In the genomic region with DNA sequence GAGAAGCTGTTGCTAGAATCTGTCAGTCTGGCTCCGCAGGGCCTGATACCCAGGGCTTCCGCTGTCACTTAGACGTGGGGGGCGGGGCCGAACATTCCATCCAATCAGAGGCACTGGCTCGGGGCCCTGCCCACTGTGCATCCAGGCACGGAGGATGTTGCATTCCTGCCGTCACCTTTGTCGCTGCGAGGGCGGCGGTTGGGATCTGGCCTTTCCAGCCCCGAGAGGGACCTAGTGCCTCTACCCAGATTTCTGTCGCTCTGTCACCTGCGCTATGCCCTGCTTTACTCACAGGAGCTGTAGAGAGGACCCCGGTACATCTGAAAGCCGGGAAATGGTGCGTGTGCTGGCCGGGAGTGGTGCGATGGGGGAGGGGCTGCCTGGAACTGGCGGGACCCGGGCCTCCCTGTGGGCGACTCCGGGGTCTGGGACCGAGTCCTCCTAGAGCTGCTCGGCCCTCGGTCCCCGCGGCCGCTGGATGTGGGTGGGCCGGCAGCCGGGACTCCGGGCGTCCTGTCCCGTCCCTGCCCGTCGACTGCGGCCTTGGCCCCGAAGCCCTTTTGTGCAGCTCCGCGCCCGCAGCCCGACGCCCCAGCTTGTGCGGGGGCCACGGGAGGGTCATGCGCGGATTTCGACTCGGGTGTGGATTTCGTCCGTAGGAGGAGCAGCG, we compare ENCODE assay signal across 8 cellular contexts. TPM values are rescaled to one million over a fixed set of nuclear protein-coding genes. Genes with fewer than 3 reads are reported as not detected.
DNase-seq lines count a peak whose midpoint lies in the region; ATAC-seq and TF ChIP-seq lines count a peak whose summit lies in the region.

A gene (plus strand): TSS at position 133 of the 670 bp plus-strand sequence. CDS start 142 bp downstream, at position 275.

- H3K9me3 Mint-ChIP-seq in activated T-helper 1 cell treated with anti-CD3 and anti-CD28 coated beads, Interleukin-12 subunit alpha, Interleukin-12 subunit beta, Interleukin-2, Interleukin-4 antibody, amounts not matched to agents 30 ng/mL and 10 ng/mL and 1 ng/mL, durations not matched to agents 14 hours and 24 hours and 36 hours = peaks cover 44% of the 10 kb centered on the region
- H3K9me3 Mint-ChIP-seq in natural killer cell = no peaks in the 10 kb centered on the region
- peaks cover 8% of the 10 kb centered on the region for H3K9me3 Mint-ChIP-seq in stimulated activated effector memory CD8-positive, alpha-beta T cell treated with anti-CD3 and anti-CD28 coated beads, Interleukin-12 subunit alpha, Interleukin-12 subunit beta, amount 100 ng/mL, for 72 hours

- peak; percentile 82 for ATAC-seq in GM18505 (IDR thresholded peaks at IDR 0.05; ENCODE audit: unreplicated experiment)
- peak; percentile 61 for ATAC-seq in HG03439 (IDR thresholded peaks at IDR 0.05; ENCODE audit: unreplicated experiment)
- peak; percentile 99 to 100 (median 99) for ATAC-seq in natural killer cell
- peak; percentile 98 for ATAC-seq in stimulated activated effector memory CD8-positive, alpha-beta T cell treated with anti-CD3 and anti-CD28 coated beads, Interleukin-12 subunit alpha, Interleukin-12 subunit beta, amount 100 ng/mL, for 72 hours

- H3K4me1 ChIP-seq in fibroblast of lung (ENCODE audit: control insufficient read depth, extremely low read depth, insufficient read depth, low read length) (no peaks in the 10 kb centered on the region), HAP-1 (no peaks in the 10 kb centered on the region)

- no peaks in the 10 kb centered on the region for H3K27me3 Mint-ChIP-seq in activated T-helper 1 cell treated with anti-CD3 and anti-CD28 coated beads, Interleukin-12 subunit alpha, Interleukin-12 subunit beta, Interleukin-2, Interleukin-4 antibody, amounts not matched to agents 30 ng/mL and 10 ng/mL and 1 ng/mL, durations not matched to agents 14 hours and 24 hours and 36 hours (ENCODE audit: insufficient read depth)
- no peaks in the 10 kb centered on the region for H3K27me3 Mint-ChIP-seq in natural killer cell (ENCODE audit: low read depth in 2 of 2)

- peaks cover 15% of the 10 kb centered on the region for H3K4me1 Mint-ChIP-seq in activated T-helper 1 cell treated with anti-CD3 and anti-CD28 coated beads, Interleukin-12 subunit alpha, Interleukin-12 subunit beta, Interleukin-2, Interleukin-4 antibody, amounts not matched to agents 30 ng/mL and 10 ng/mL and 1 ng/mL, durations not matched to agents 14 hours and 24 hours and 36 hours (ENCODE audit: low read depth)
- peaks cover 24 to 28% of the 10 kb centered on the region in 2 donors for H3K4me1 Mint-ChIP-seq in natural killer cell
- H3K4me1 Mint-ChIP-seq in stimulated activated effector memory CD8-positive, alpha-beta T cell treated with anti-CD3 and anti-CD28 coated beads, Interleukin-12 subunit alpha, Interleukin-12 subunit beta, amount 100 ng/mL, for 72 hours = peaks cover 13% of the 10 kb centered on the region

- no peaks in the 10 kb centered on the region for H3K79me2 ChIP-seq in fibroblast of lung (ENCODE audit: control insufficient read depth, insufficient read depth, low read length)

- H3K9me3 ChIP-seq in fibroblast of lung (ENCODE audit: control insufficient read depth, insufficient read depth, low read depth, low read length) (no peaks in the 10 kb centered on the region), HAP-1 (0 out of 2 replicates have a peak, but pooled peaks cover 6% of the 10 kb centered on the region)

- no peak for TF ChIP-seq CTCF in fibroblast of lung (conservative IDR thresholded peaks at IDR 0.05 in 1 of 2, IDR thresholded peaks at IDR 0.05 in 1 of 2; ENCODE audit: low read depth in 1 of 2, low read length in 2 of 2)
- no peak for TF ChIP-seq CTCF in natural killer cell (IDR thresholded peaks at IDR 0.05)

- H4K20me1 ChIP-seq in fibroblast of lung (ENCODE audit: control insufficient read depth, extremely low read depth, insufficient read depth, low read length) = no peaks in the 10 kb centered on the region

- in situ Hi-C loops in HAP-1 (cut with MboI; ENCODE audit: low sequenced_read_pairs) = no loop called here

- H3K36me3 Mint-ChIP-seq in activated T-helper 1 cell treated with anti-CD3 and anti-CD28 coated beads, Interleukin-12 subunit alpha, Interleukin-12 subunit beta, Interleukin-2, Interleukin-4 antibody, amounts not matched to agents 30 ng/mL and 10 ng/mL and 1 ng/mL, durations not matched to agents 14 hours and 24 hours and 36 hours (ENCODE audit: low read depth) = peaks cover 18% of the 10 kb centered on the region
- H3K36me3 Mint-ChIP-seq in natural killer cell = no peaks in the 10 kb centered on the region
- H3K36me3 Mint-ChIP-seq in stimulated activated effector memory CD8-positive, alpha-beta T cell treated with anti-CD3 and anti-CD28 coated beads, Interleukin-12 subunit alpha, Interleukin-12 subunit beta, amount 100 ng/mL, for 72 hours = no peaks in the 10 kb centered on the region

- peak within 1 kb of the TSS; percentile 88 for H3K4me2 ChIP-seq in fibroblast of lung (ENCODE audit: extremely low read depth, insufficient read depth, low read length)

- H2AFZ ChIP-seq in fibroblast of lung (ENCODE audit: low read length) = peak within 1 kb of the TSS; percentile 94

- H3K4me3 ChIP-seq in fibroblast of lung (replicated peaks in 1 of 4; ENCODE audit: control extremely low read depth in 1 of 4, insufficient read depth in 1 of 4, low read depth in 3 of 4, low read length in 4 of 4) (peak within 1 kb of the TSS; percentile 69 to 79 (median 72)), HAP-1 (no peak within 1 kb of the TSS)

- H3K36me3 ChIP-seq in fibroblast of lung (ENCODE audit: control insufficient read depth, insufficient read depth, low read length) = no peaks in the 10 kb centered on the region
- H3K36me3 ChIP-seq in HAP-1 (replicated peaks) = no peaks in the 10 kb centered on the region

- peak; percentile 99 for DNase-seq in OCI-M2 (lab: John Stamatoyannopoulos, UW; ENCODE audit: unreplicated experiment)
- peak; percentile 76 for DNase-seq in activated T-helper 1 cell treated with anti-CD3 and anti-CD28 coated beads, Interleukin-12 subunit alpha, Interleukin-12 subunit beta, Interleukin-2, Interleukin-4 antibody, amounts not matched to agents 30 ng/mL and 10 ng/mL and 1 ng/mL, durations not matched to agents 14 hours and 24 hours and 36 hours (ENCODE audit: low spot score)
- peak; percentile 68 to 72 for DNase-seq in fibroblast of lung (ENCODE audit: low read depth in 2 of 2)
- peak; percentile 91 for DNase-seq in natural killer cell
- DNase-seq in stimulated activated effector memory CD8-positive, alpha-beta T cell treated with anti-CD3 and anti-CD28 coated beads, Interleukin-12 subunit alpha, Interleukin-12 subunit beta, amount 100 ng/mL, for 72 hours (ENCODE audit: low spot score in 2 of 2) = peak; percentile 54 to 86
- no peak for DNase-seq in HAP-1 (ENCODE audit: low spot score in 2 of 2)

- peak within 1 kb of the TSS; percentile 75 for H3K4me3 Mint-ChIP-seq in activated T-helper 1 cell treated with anti-CD3 and anti-CD28 coated beads, Interleukin-12 subunit alpha, Interleukin-12 subunit beta, Interleukin-2, Interleukin-4 antibody, amounts not matched to agents 30 ng/mL and 10 ng/mL and 1 ng/mL, durations not matched to agents 14 hours and 24 hours and 36 hours
- peak within 1 kb of the TSS; percentile 90 for H3K4me3 Mint-ChIP-seq in natural killer cell
- H3K4me3 Mint-ChIP-seq in stimulated activated effector memory CD8-positive, alpha-beta T cell treated with anti-CD3 and anti-CD28 coated beads, Interleukin-12 subunit alpha, Interleukin-12 subunit beta, amount 100 ng/mL, for 72 hours = peak within 1 kb of the TSS; percentile 66

- peak within 1 kb of the TSS; percentile 73 for H3K27ac Mint-ChIP-seq in activated T-helper 1 cell treated with anti-CD3 and anti-CD28 coated beads, Interleukin-12 subunit alpha, Interleukin-12 subunit beta, Interleukin-2, Interleukin-4 antibody, amounts not matched to agents 30 ng/mL and 10 ng/mL and 1 ng/mL, durations not matched to agents 14 hours and 24 hours and 36 hours
- peak within 1 kb of the TSS; percentile 74 to 91 for H3K27ac Mint-ChIP-seq in natural killer cell
- no peak within 1 kb of the TSS for H3K27ac Mint-ChIP-seq in stimulated activated effector memory CD8-positive, alpha-beta T cell treated with anti-CD3 and anti-CD28 coated beads, Interleukin-12 subunit alpha, Interleukin-12 subunit beta, amount 100 ng/mL, for 72 hours

- intact Hi-C loops in activated T-helper 1 cell treated with anti-CD3 and anti-CD28 coated beads, Interleukin-12 subunit alpha, Interleukin-12 subunit beta, Interleukin-2, Interleukin-4 antibody, amounts not matched to agents 30 ng/mL and 10 ng/mL and 1 ng/mL, durations not matched to agents 14 hours and 24 hours and 36 hours (cut with micrococcal nuclease) = loop anchor here (1.0 kb wide), 1 partner anchor 34 kb away; a partner anchor contains a TSS
- intact Hi-C loops in natural killer cell (cut with micrococcal nuclease) = loop anchor here (5.0 to 10.0 kb wide), 2 partner anchors 36 to 54 kb away; a partner anchor contains a TSS

- H3K9ac ChIP-seq in fibroblast of lung (ENCODE audit: insufficient read depth, low read length) = peak within 1 kb of the TSS; percentile 46

- peak within 1 kb of the TSS; percentile 54 for H3K27ac ChIP-seq in fibroblast of lung (ENCODE audit: insufficient read depth, low read length)

- H3K27me3 ChIP-seq in fibroblast of lung (ENCODE audit: control insufficient read depth, insufficient read depth, low read length) (no peaks in the 10 kb centered on the region), HAP-1 (ENCODE audit: low read depth) (no peaks in the 10 kb centered on the region)

- peak; percentile 72 for TF ChIP-seq POLR2A in GM18505 (IDR thresholded peaks at IDR 0.05; ENCODE audit: borderline replicate concordance, extremely low read depth, insufficient read depth, insufficient read length)

RNA-seq across cellular contexts. Expression of the gene that starts here (rescaled TPM):
- 3.3 and 3.6 TPM in 2 replicates for total RNA-seq in activated T-helper 1 cell treated with anti-CD3 and anti-CD28 coated beads, Interleukin-12 subunit alpha, Interleukin-12 subunit beta, Interleukin-2, Interleukin-4 antibody, amounts not matched to agents 30 ng/mL and 10 ng/mL and 1 ng/mL, durations not matched to agents 14 hours and 24 hours and 36 hours
- total RNA-seq in fibroblast of lung (4.9 and 9.4 TPM in 2 replicates), natural killer cell (10 to 100 TPM in 2 of 3 donors, 1 to 10 TPM in 1; 9.6 to 18.4 (median 15.4) TPM)
- polyA plus RNA-seq in fibroblast of lung = 3.1 and 3.8 TPM in 2 replicates
- 1.6 and 2.8 TPM in 2 replicates for polyA plus RNA-seq in fibroblast of lung (2012)
- 0.37 and 0.51 TPM in 2 replicates for polyA minus RNA-seq in fibroblast of lung (ENCODE audit: low replicate concordance)

Comparison
In these comparisons a context has a peak if more than half of its experiments do, and no peak if none do; other contexts are left out.
1. DNase-seq: peak in OCI-M2 (single experiment), activated T-helper 1 cell treated with anti-CD3 and anti-CD28 coated beads, Interleukin-12 subunit alpha, Interleukin-12 subunit beta, Interleukin-2, Interleukin-4 antibody, amounts not matched to agents 30 ng/mL and 10 ng/mL and 1 ng/mL, durations not matched to agents 14 hours and 24 hours and 36 hours (single experiment), fibroblast of lung (2 of 2), natural killer cell (single experiment) and stimulated activated effector memory CD8-positive, alpha-beta T cell treated with anti-CD3 and anti-CD28 coated beads, Interleukin-12 subunit alpha, Interleukin-12 subunit beta, amount 100 ng/mL, for 72 hours (2 of 2); none in HAP-1 (0 of 2).
2. Peak in every context shown above with its lines, with median percentiles within 50 percentile points of each other: ATAC-seq and H3K4me3 Mint-ChIP-seq.